ENCODE assay signal across 23 cellular contexts in the genomic region with DNA sequence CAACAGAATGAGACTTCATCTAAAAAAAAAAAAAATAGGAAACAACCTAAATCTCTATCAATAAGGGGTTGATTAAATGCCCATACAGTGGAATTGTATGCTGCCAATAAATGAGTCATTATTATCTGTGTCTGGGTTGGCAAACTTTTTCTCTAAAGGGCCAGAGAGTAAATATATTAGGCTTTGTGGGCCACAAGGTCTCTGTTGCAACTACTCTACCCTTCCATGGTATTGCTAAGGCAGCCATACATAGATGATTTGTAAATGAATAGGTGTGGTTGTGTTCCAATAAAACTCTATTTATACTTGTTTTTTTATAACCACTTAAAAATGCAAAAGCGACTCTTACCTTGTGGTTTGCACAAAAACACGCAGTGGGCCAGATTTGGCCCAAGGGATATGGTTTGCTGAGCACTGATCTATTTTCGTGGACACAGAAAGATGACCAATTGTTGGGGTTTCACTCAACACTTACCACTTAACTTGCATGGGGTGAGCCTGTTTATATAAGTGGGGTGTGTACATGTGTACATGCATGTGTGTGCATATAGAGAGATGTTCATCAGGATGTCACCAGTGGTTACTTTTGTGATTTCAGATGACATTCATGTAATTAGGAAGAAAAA. TPM values are rescaled to one million over a fixed set of nuclear protein-coding genes. Genes with fewer than 3 reads are reported as not detected.
A peak's percentile ranks its signal among the peaks of the same experiment; 100 is the strongest.
DNase-seq lines count a peak whose midpoint lies in the region; ATAC-seq and FAIRE-seq lines count a peak whose summit lies in the region.
"Had no signal": no experiment of that assay in that cellular context is flagged by ENCODE, and none has a peak within 500 bp of the region (broad histone marks: within the 10 kb centered on the region; RNA-seq: fewer than 3 reads in every experiment).

No MANE protein-coding gene starts in this region.

- ATAC-seq in GM21423 (IDR thresholded peaks at IDR 0.05; ENCODE audit: unreplicated experiment) (peak; percentile 76), HG03520 (IDR thresholded peaks at IDR 0.05; ENCODE audit: unreplicated experiment) (peak; percentile 56), GM19324 (IDR thresholded peaks at IDR 0.05; ENCODE audit: low FRiP score, unreplicated experiment) (no peak)
- ATAC-seq: activated CD8-positive, alpha-beta T cell treated with anti-CD3 and anti-CD28 coated beads, Interleukin-2, amount 10 ng/mL, durations not matched to agents 7 days and 5 days; body of pancreas; SK-N-SH treated with all-trans-retinoic acid at 6 μM for 48 hours had no signal

- FAIRE-seq in GM18507 (lab: Jason Lieb, UNC) = peak; percentile 60
- FAIRE-seq: colon, H1 had no signal

- no peak for DNase-seq in GM18507 (ENCODE audit: extremely low spot score, insufficient read length, low read depth)
- peak; percentile 57 for DNase-seq in mesenteric fat pad (ENCODE audit: low spot score)
- DNase-seq in HUDEP-2 (lab: John Stamatoyannopoulos, UW; ENCODE audit: unreplicated experiment in 76 of 76) = no peak
- no peak for DNase-seq in stimulated activated naive CD4-positive, alpha-beta T cell treated with Interleukin-2 at 50 U/mL for 16 hours (lab: John Stamatoyannopoulos, UW)
- DNase-seq: activated CD4-positive, CD25-positive, alpha-beta regulatory T cell; activated CD8-positive, alpha-beta T cell treated with anti-CD3 and anti-CD28 coated beads, Interleukin-2, amount 10 ng/mL, durations not matched to agents 7 days and 5 days; activated naive CD8-positive, alpha-beta T cell treated with anti-CD3 and anti-CD28 coated beads, Interleukin-2, amount 10 ng/mL, durations not matched to agents 7 days and 5 days; body of pancreas; CD8-positive, alpha-beta memory T cell; DMS53; endodermal cell; glutamatergic neuron; KBM-7; NCI-H1694 treated with DMSO at 0.1 percent for 48 hours; NCI-H2227 treated with DMSO at 0.1 percent for 48 hours; retina; T-helper 9 cell had no signal

RNA-seq across cellular contexts. Expression of a gene that starts 12.4 kb away (rescaled TPM):
- 85.8 TPM for total RNA-seq in mesenteric fat pad

RNA-seq across cellular contexts. Expression of a gene that starts 32.8 kb away (rescaled TPM):
- 39.6 TPM for total RNA-seq in mesenteric fat pad
